8 cellular contexts compared by ENCODE assay signal in genomic region chr10:43605850-43606322, GRCh38. TPM values are rescaled to one million over a fixed set of nuclear protein-coding genes. Genes with fewer than 3 reads are reported as not detected.
DNase-seq lines count a peak whose midpoint lies in the region; ATAC-seq and TF ChIP-seq lines count a peak whose summit lies in the region.

No MANE protein-coding gene starts in this region.

- H3K36me3 ChIP-seq in right atrium auricular region (peaks cover 4% of the 10 kb centered on the region), subcutaneous abdominal adipose tissue (ENCODE audit: control insufficient read depth in 5 of 5, insufficient read depth in 5 of 5, low read length in 5 of 5) (peaks cover 0 to 19% (median 3%) of the 10 kb centered on the region in 5 donors)

- peak overlapping the region; percentile 59 to 63 for H3K27ac ChIP-seq in right atrium auricular region
- no peak overlapping the region for H3K27ac ChIP-seq in subcutaneous abdominal adipose tissue (ENCODE audit: low read depth, low read length)

- DNase-seq in AG04449 (ENCODE audit: low read depth, low spot score) (no peak), right atrium auricular region (ENCODE audit: low spot score) (no peak), NCI-H146 treated with DMSO at 0.1 percent for 48 hours (lab: John Stamatoyannopoulos, UW; ENCODE audit: unreplicated experiment) (no peak), NCI-H2029 (lab: John Stamatoyannopoulos, UW) (no peak)
- DNase-seq in activated CD4-positive, alpha-beta T cell treated with anti-CD3 and anti-CD28 coated beads for 4 hours = no peak

- CTCF ChIA-PET in AG04449 (lab: Yijun Ruan, JAX) = no interaction called here

- H3K4me3 ChIP-seq in AG04449 (ENCODE audit: low read depth, low read length) (peak overlapping the region; percentile 79), right atrium auricular region (peak overlapping the region; percentile 77 to 96), subcutaneous abdominal adipose tissue (ENCODE audit: low read depth in 1 of 5, low read length in 5 of 5) (peak overlapping the region; percentile 63 to 91 (median 81))

- ATAC-seq in GM21619 (IDR thresholded peaks at IDR 0.05; ENCODE audit: unreplicated experiment) (peak; percentile 20), SK-N-SH treated with all-trans-retinoic acid at 6 μM for 48 hours (peak; percentile 38; the same call in 2 of the 3 replicates)

- H3K9ac ChIP-seq in subcutaneous abdominal adipose tissue (ENCODE audit: low read length in 5 of 5) = peak overlapping the region in 2 of 5 donors; percentile 81 to 83

- no peak for TF ChIP-seq CTCF in AG04449 (IDR thresholded peaks at IDR 0.05; ENCODE audit: insufficient read depth, low read length, missing control alignments)
- TF ChIP-seq CTCF in right atrium auricular region (IDR thresholded peaks at IDR 0.05) = no peak

- H3K27me3 ChIP-seq in right atrium auricular region (no peaks in the 10 kb centered on the region), subcutaneous abdominal adipose tissue (ENCODE audit: control insufficient read depth in 5 of 5, insufficient read depth in 4 of 5, low read length in 5 of 5) (no peaks in the 10 kb centered on the region)

- H3K4me1 ChIP-seq in right atrium auricular region (peaks cover 0 to 10% of the 10 kb centered on the region in 2 donors), subcutaneous abdominal adipose tissue (ENCODE audit: control insufficient read depth in 5 of 5, insufficient read depth in 5 of 5, low read length in 5 of 5) (peaks cover 3 to 13% (median 12%) of the 10 kb centered on the region in 5 donors)

- H3K9me3 ChIP-seq in right atrium auricular region (no peaks in the 10 kb centered on the region), subcutaneous abdominal adipose tissue (ENCODE audit: control insufficient read depth in 5 of 5, low read length in 5 of 5) (no peaks in the 10 kb centered on the region)

- POLR2A ChIA-PET in AG04449 (lab: Yijun Ruan, JAX) = no interaction called here

TF ChIP-seq in SK-N-SH treated with all-trans-retinoic acid at 6 μM for 48 hours, 23 proteins besides CTCF, POLR2A, EP300 and RAD21:
- TF ChIP-seq GLIS3 (CRISPR knock-in tag; IDR thresholded peaks at IDR 0.05) (no peak), TCF4 (CRISPR knock-in tag; IDR thresholded peaks at IDR 0.05; ENCODE audit: borderline replicate concordance) (no peak), ARNTL (CRISPR knock-in tag; IDR thresholded peaks at IDR 0.05; ENCODE audit: borderline replicate concordance, low read depth) (no peak), SNAI2 (CRISPR knock-in tag; IDR thresholded peaks at IDR 0.05) (no peak), RARB (CRISPR knock-in tag; IDR thresholded peaks at IDR 0.05) (no peak), ZFP30 (CRISPR knock-in tag; IDR thresholded peaks at IDR 0.05) (no peak), BACH2 (CRISPR knock-in tag; IDR thresholded peaks at IDR 0.05; ENCODE audit: borderline replicate concordance) (no peak), ZNF70 (CRISPR knock-in tag; IDR thresholded peaks at IDR 0.05) (no peak), TOX (CRISPR knock-in tag; IDR thresholded peaks at IDR 0.05; ENCODE audit: borderline replicate concordance) (no peak), PPARA (CRISPR knock-in tag; IDR thresholded peaks at IDR 0.05; ENCODE audit: borderline replicate concordance) (no peak)
- TF ChIP-seq, protein P1, sequence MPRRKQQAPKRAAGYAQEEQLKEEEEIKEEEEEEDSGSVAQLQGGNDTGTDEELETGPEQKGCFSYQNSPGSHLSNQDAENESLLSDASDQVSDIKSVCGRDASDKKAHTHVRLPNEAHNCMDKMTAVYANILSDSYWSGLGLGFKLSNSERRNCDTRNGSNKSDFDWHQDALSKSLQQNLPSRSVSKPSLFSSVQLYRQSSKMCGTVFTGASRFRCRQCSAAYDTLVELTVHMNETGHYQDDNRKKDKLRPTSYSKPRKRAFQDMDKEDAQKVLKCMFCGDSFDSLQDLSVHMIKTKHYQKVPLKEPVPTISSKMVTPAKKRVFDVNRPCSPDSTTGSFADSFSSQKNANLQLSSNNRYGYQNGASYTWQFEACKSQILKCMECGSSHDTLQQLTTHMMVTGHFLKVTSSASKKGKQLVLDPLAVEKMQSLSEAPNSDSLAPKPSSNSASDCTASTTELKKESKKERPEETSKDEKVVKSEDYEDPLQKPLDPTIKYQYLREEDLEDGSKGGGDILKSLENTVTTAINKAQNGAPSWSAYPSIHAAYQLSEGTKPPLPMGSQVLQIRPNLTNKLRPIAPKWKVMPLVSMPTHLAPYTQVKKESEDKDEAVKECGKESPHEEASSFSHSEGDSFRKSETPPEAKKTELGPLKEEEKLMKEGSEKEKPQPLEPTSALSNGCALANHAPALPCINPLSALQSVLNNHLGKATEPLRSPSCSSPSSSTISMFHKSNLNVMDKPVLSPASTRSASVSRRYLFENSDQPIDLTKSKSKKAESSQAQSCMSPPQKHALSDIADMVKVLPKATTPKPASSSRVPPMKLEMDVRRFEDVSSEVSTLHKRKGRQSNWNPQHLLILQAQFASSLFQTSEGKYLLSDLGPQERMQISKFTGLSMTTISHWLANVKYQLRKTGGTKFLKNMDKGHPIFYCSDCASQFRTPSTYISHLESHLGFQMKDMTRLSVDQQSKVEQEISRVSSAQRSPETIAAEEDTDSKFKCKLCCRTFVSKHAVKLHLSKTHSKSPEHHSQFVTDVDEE (CRISPR knock-in tag; IDR thresholded peaks at IDR 0.05) = no peak

RNA-seq across cellular contexts. Expression of gene ZNF485, which starts 0.4 kb away (rescaled TPM):
- total RNA-seq in right atrium auricular region = 1 to 10 TPM in 1 of 2 donors, under 1 TPM in 1; 0.98 to 1.1 TPM

RNA-seq across cellular contexts. Expression of gene ZNF239, which starts 31.5 kb away (rescaled TPM):
- 1 to 10 TPM; 2.2 to 4.4 TPM for total RNA-seq in right atrium auricular region

RNA-seq across cellular contexts. Expression of gene ZNF32, which starts 42.8 kb away (rescaled TPM):
- total RNA-seq in right atrium auricular region = 10 to 100 TPM; 56.1 to 56.5 TPM
